Comparison of ENCODE assay signal across 15 cellular contexts in genomic region chr10:115882021-115882420, GRCh38.
DNase-seq lines count a peak whose midpoint lies in the region; ATAC-seq lines count a peak whose summit lies in the region.
"Had no signal": no experiment of that assay in that cellular context is flagged by ENCODE, and none has a peak within 500 bp of the region (broad histone marks: within the 10 kb centered on the region; RNA-seq: fewer than 3 reads in every experiment).

No MANE protein-coding gene starts in this region.

- H3K27ac ChIP-seq in SJCRH30: no peak overlapping the region
- H3K27ac ChIP-seq: A549, C4-2B had no signal

- H3K9me3 ChIP-seq in SJCRH30 (replicated peaks): no peaks in the 10 kb centered on the region
- H3K9me3 ChIP-seq: A549, BE2C had no signal

- H3K36me3 ChIP-seq in SJCRH30: no peaks in the 10 kb centered on the region
- H3K36me3 ChIP-seq: BE2C had no signal

- ATAC-seq in HG03025 (IDR thresholded peaks at IDR 0.05; ENCODE audit: low FRiP score, unreplicated experiment): no peak
- ATAC-seq: A549 had no signal

- DNase-seq in COR-L47 (lab: John Stamatoyannopoulos, UW) (peak; percentile 10), ELF-1 (ENCODE audit: low read depth, low spot score) (peak; percentile 22), SJCRH30 (peak; percentile 55 to 57), iPS-NIHi11 (ENCODE audit: low spot score) (peak; percentile 8)
- DNase-seq in activated naive CD4-positive, alpha-beta T cell (lab: John Stamatoyannopoulos, UW): no peak
- DNase-seq: BE2C; CD4-positive, alpha-beta memory T cell; DMS153; DMS79 treated with DMSO at 0.1 percent for 48 hours; EL; GF-D8; H9 had no signal

- no peaks in the 10 kb centered on the region; the same call in 1 of the 2 replicates for H3K4me1 ChIP-seq in SJCRH30
- H3K4me1 ChIP-seq: A549, BE2C had no signal

- H3K27me3 ChIP-seq in SJCRH30: no peaks in the 10 kb centered on the region
- H3K27me3 ChIP-seq: BE2C had no signal

- no peak overlapping the region for H3K4me3 ChIP-seq in SJCRH30
- H3K4me3 ChIP-seq: A549 had no signal

Comparison
In these comparisons a context has a peak if more than half of its experiments do, and no peak if none do; other contexts are left out.
1. DNase-seq: peak in COR-L47 (single experiment), ELF-1 (single experiment), SJCRH30 (2 of 2) and iPS-NIHi11 (single experiment); none in activated naive CD4-positive, alpha-beta T cell (0 of 4).